Comparison of ENCODE assay signal across 8 cellular contexts in the genomic region with DNA sequence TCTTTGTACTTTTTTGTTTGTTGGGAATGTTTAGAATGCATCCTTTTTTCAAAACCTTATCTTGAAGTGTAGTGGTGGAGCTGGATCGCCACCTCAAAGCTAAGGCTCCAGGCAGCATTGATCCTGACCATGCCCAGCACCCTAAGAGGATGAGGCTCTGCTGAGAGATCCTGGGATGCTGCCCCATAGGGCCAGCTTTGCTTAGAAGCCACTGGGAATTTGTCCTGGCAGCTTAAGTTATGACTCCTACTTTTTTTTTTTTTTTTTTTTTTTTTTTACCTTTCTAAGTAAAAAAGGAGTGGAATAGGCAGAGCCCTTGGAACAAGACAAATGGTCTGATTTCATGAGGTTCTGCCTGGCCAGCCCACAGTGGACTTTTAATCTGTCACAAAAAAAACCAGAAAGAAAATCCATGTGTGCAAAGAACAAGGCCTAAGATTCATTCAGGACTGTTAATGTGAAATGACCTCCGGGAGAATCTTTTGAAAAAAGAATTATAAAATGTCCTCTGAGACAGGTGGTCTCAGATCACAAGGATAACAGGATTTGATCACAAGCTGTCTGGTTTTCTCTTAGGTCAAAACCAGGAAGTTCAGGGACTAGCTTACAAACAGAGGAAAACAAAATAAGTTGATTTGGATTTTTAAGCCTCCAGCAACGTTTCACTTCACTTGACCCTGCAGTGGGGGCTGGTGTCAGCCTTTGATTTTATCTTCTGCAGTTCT. TPM values are rescaled to one million over a fixed set of nuclear protein-coding genes. Genes with fewer than 3 reads are reported as not detected.
DNase-seq lines count a peak whose midpoint lies in the region; ATAC-seq and TF ChIP-seq lines count a peak whose summit lies in the region.

No MANE protein-coding gene starts in this region.

- TF ChIP-seq CTCF in GM23338 (conservative IDR thresholded peaks at IDR 0.05; ENCODE audit: low read depth in 2 of 2) (no peak), gastroesophageal sphincter (IDR thresholded peaks at IDR 0.05) (no peak)

- H3K4me2 ChIP-seq in GM23338: peak overlapping the region; percentile 75; the same call in 1 of the 2 replicates

- H4K20me1 ChIP-seq in GM23338 (replicated peaks; ENCODE audit: insufficient read depth): no peaks in the 10 kb centered on the region

- H3K4me1 Mint-ChIP-seq in GM23338: peaks cover 10% of the 10 kb centered on the region

- H3K4me3 Mint-ChIP-seq in GM23338: no peak overlapping the region

- H3K36me3 ChIP-seq in GM23338 (ENCODE audit: insufficient read depth) (no peaks in the 10 kb centered on the region), SK-N-MC (ENCODE audit: insufficient read depth, low read length) (no peaks in the 10 kb centered on the region), gastroesophageal sphincter (no peaks in the 10 kb centered on the region)

- H3K79me2 ChIP-seq in GM23338 (replicated peaks; ENCODE audit: insufficient read depth): no peaks in the 10 kb centered on the region

- TF ChIP-seq POLR2A in gastroesophageal sphincter (IDR thresholded peaks at IDR 0.05) (no peak), GM18505 (IDR thresholded peaks at IDR 0.05; ENCODE audit: borderline replicate concordance, extremely low read depth, insufficient read depth, insufficient read length) (no peak)

- H3K4me3 ChIP-seq in GM23338 (no peak overlapping the region), SK-N-MC (peak overlapping the region; percentile 41), gastroesophageal sphincter (no peak overlapping the region), skin epidermis (no peak overlapping the region)

- H2AFZ ChIP-seq in GM23338: peak overlapping the region; percentile 99

- H3K9ac ChIP-seq in SK-N-MC (ENCODE audit: insufficient read length): no peak overlapping the region

- H3F3A ChIP-seq in GM23338 (replicated peaks; ENCODE audit: low read depth): no peaks in the 10 kb centered on the region

- H3K27me3 ChIP-seq in GM23338 (ENCODE audit: insufficient read depth): no peaks in the 10 kb centered on the region
- no peaks in the 10 kb centered on the region for H3K27me3 ChIP-seq in gastroesophageal sphincter

- no peaks in the 10 kb centered on the region for H3K36me3 Mint-ChIP-seq in GM23338 (ENCODE audit: low read depth)

- DNase-seq in GM23338 (ENCODE audit: low spot score): no peak
- DNase-seq in SK-N-MC (ENCODE audit: low read depth, low spot score): no peak
- DNase-seq in NCI-H1436 treated with DMSO at 0.1 percent for 48 hours (lab: John Stamatoyannopoulos, UW): no peak
- DNase-seq in ureter (ENCODE audit: low spot score): no peak

- H3K27ac Mint-ChIP-seq in GM23338: no peak overlapping the region

- ATAC-seq in GM23338 (peak; percentile 58), gastroesophageal sphincter (no peak), GM18505 (IDR thresholded peaks at IDR 0.05; ENCODE audit: unreplicated experiment) (no peak), GM21360 (IDR thresholded peaks at IDR 0.05; ENCODE audit: unreplicated experiment) (no peak)

- no peak for TF ChIP-seq EP300 in gastroesophageal sphincter (IDR thresholded peaks at IDR 0.05)

- no peak overlapping the region for H3K27ac ChIP-seq in GM23338 (ENCODE audit: low read depth)
- no peak overlapping the region for H3K27ac ChIP-seq in SK-N-MC
- peak overlapping the region; percentile 59 to 89 (median 84) for H3K27ac ChIP-seq in gastroesophageal sphincter
- H3K27ac ChIP-seq in skin epidermis: peak overlapping the region in 18 of 21 experiments; percentile 42 to 89 (median 72)

- H3K9me3 Mint-ChIP-seq in GM23338: no peaks in the 10 kb centered on the region

- 45 to 46% methylated on average over 2 to 3 of the region's 3 CpGs for WGBS in gastroesophageal sphincter (ENCODE audit: low coverage in 1 of 2), 2 donors

- no peaks in the 10 kb centered on the region for H3K9me3 ChIP-seq in SK-N-MC (ENCODE audit: low read depth, low read length)
- no peaks in the 10 kb centered on the region for H3K9me3 ChIP-seq in gastroesophageal sphincter

- peaks cover 8% of the 10 kb centered on the region; the same call in 1 of the 2 replicates for H3K4me1 ChIP-seq in GM23338 (ENCODE audit: insufficient read depth)
- H3K4me1 ChIP-seq in gastroesophageal sphincter: peaks cover 25 to 71% (median 27%) of the 10 kb centered on the region in 3 donors

- no peaks in the 10 kb centered on the region for H3K27me3 Mint-ChIP-seq in GM23338 (ENCODE audit: insufficient read depth, low read depth, poor library complexity)

- no peaks in the 10 kb centered on the region for H3K9me2 ChIP-seq in GM23338 (ENCODE audit: insufficient read depth)

TF ChIP-seq in GM23338, 12 proteins besides CTCF, POLR2A, EP300 and RAD21 (continues in another document):
- no peak for TF ChIP-seq ZNF114 (CRISPR knock-in tag; IDR thresholded peaks at IDR 0.05)
- TF ChIP-seq STAT1 (IDR thresholded peaks at IDR 0.05; ENCODE audit: unreplicated experiment): no peak
- TF ChIP-seq, protein P1, sequence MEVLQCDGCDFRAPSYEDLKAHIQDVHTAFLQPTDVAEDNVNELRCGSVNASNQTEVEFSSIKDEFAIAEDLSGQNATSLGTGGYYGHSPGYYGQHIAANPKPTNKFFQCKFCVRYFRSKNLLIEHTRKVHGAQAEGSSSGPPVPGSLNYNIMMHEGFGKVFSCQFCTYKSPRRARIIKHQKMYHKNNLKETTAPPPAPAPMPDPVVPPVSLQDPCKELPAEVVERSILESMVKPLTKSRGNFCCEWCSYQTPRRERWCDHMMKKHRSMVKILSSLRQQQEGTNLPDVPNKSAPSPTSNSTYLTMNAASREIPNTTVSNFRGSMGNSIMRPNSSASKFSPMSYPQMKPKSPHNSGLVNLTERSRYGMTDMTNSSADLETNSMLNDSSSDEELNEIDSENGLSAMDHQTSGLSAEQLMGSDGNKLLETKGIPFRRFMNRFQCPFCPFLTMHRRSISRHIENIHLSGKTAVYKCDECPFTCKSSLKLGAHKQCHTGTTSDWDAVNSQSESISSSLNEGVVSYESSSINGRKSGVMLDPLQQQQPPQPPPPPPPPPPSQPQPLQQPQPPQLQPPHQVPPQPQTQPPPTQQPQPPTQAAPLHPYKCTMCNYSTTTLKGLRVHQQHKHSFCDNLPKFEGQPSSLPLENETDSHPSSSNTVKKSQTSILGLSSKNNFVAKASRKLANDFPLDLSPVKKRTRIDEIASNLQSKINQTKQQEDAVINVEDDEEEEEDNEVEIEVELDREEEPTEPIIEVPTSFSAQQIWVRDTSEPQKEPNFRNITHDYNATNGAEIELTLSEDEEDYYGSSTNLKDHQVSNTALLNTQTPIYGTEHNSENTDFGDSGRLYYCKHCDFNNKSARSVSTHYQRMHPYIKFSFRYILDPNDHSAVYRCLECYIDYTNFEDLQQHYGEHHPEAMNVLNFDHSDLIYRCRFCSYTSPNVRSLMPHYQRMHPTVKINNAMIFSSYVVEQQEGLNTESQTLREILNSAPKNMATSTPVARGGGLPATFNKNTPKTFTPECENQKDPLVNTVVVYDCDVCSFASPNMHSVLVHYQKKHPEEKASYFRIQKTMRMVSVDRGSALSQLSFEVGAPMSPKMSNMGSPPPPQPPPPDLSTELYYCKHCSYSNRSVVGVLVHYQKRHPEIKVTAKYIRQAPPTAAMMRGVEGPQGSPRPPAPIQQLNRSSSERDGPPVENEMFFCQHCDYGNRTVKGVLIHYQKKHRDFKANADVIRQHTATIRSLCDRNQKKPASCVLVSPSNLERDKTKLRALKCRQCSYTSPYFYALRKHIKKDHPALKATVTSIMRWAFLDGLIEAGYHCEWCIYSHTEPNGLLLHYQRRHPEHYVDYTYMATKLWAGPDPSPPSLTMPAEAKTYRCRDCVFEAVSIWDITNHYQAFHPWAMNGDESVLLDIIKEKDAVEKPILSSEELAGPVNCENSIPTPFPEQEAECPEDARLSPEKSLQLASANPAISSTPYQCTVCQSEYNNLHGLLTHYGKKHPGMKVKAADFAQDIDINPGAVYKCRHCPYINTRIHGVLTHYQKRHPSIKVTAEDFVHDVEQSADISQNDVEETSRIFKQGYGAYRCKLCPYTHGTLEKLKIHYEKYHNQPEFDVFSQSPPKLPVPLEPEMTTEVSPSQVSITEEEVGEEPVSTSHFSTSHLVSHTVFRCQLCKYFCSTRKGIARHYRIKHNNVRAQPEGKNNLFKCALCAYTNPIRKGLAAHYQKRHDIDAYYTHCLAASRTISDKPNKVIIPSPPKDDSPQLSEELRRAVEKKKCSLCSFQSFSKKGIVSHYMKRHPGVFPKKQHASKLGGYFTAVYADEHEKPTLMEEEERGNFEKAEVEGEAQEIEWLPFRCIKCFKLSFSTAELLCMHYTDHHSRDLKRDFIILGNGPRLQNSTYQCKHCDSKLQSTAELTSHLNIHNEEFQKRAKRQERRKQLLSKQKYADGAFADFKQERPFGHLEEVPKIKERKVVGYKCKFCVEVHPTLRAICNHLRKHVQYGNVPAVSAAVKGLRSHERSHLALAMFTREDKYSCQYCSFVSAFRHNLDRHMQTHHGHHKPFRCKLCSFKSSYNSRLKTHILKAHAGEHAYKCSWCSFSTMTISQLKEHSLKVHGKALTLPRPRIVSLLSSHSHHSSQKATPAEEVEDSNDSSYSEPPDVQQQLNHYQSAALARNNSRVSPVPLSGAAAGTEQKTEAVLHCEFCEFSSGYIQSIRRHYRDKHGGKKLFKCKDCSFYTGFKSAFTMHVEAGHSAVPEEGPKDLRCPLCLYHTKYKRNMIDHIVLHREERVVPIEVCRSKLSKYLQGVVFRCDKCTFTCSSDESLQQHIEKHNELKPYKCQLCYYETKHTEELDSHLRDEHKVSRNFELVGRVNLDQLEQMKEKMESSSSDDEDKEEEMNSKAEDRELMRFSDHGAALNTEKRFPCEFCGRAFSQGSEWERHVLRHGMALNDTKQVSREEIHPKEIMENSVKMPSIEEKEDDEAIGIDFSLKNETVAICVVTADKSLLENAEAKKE (CRISPR knock-in tag; IDR thresholded peaks at IDR 0.05): no peak
- TF ChIP-seq JUNB (IDR thresholded peaks at IDR 0.05; ENCODE audit: unreplicated experiment): no peak
- TF ChIP-seq POLR2AphosphoS5 (IDR thresholded peaks at IDR 0.05; ENCODE audit: low read depth): no peak
- no peak for TF ChIP-seq NANOG (IDR thresholded peaks at IDR 0.05; ENCODE audit: borderline replicate concordance)
- no peak for TF ChIP-seq ETS1 (IDR thresholded peaks at IDR 0.05)
- no peak for TF ChIP-seq ZNF331 (CRISPR knock-in tag; IDR thresholded peaks at IDR 0.05; ENCODE audit: low read depth)

RNA-seq across cellular contexts. Expression of gene RAP1A, which starts 26.0 kb away (rescaled TPM):
- 16.2 and 23.3 TPM in 2 replicates for total RNA-seq in GM23338 (2014; rRNA removed; shearing (Covaris generic))
- 23.0 and 28.1 TPM in 2 replicates for polyA plus RNA-seq in GM23338 (2016; fragmentation: Nextera tagmentation; extraction: Ambion mirVana)
- total RNA-seq in gastroesophageal sphincter: 100 to 1,000 TPM; 177 to 268 (median 214) TPM
- 80.3 TPM for total RNA-seq in ureter

Comparison
In these comparisons a context has a peak if more than half of its experiments do, and no peak if none do; other contexts are left out.
1. H3K27ac ChIP-seq: peak in gastroesophageal sphincter (4 of 4) and skin epidermis (18 of 21); none in GM23338 (single experiment) and SK-N-MC (single experiment).